Comparison of ENCODE assay signal across 10 cellular contexts in genomic region chr18:79460445-79461300, GRCh38.
DNase-seq lines count a peak whose midpoint lies in the region; ATAC-seq and TF ChIP-seq lines count a peak whose summit lies in the region.
"Had no signal": no experiment of that assay in that cellular context is flagged by ENCODE, and none has a peak within 500 bp of the region (broad histone marks: within the 10 kb centered on the region; RNA-seq: fewer than 3 reads in every experiment).

No MANE protein-coding gene starts in this region.

- no peaks in the 10 kb centered on the region for H3K9me3 Mint-ChIP-seq in activated B cell treated with CpG ODN at 0.5 μM for 24 hours
- no peaks in the 10 kb centered on the region for H3K9me3 Mint-ChIP-seq in activated CD4-positive, alpha-beta memory T cell treated with anti-CD3 and anti-CD28 coated beads, Interleukin-2, amount 10 ng/mL, durations not matched to agents 7 days and 5 days
- H3K9me3 Mint-ChIP-seq: activated T-cell treated with anti-CD3 and anti-CD28 coated beads, Interleukin-2, amount 50 U/mL, for 72 hours had no signal

- peak overlapping the region; percentile 97 for H3K27ac Mint-ChIP-seq in activated B cell treated with CpG ODN at 0.5 μM for 24 hours
- no peak overlapping the region for H3K27ac Mint-ChIP-seq in activated CD4-positive, alpha-beta memory T cell treated with anti-CD3 and anti-CD28 coated beads, Interleukin-2, amount 10 ng/mL, durations not matched to agents 7 days and 5 days

- TF ChIP-seq POLR2A in body of pancreas (IDR thresholded peaks at IDR 0.05) = no peak

- H3K27me3 ChIP-seq in body of pancreas = no peaks in the 10 kb centered on the region

- WGBS in body of pancreas, 2 donors = 85 to 91% methylated on average over 18 to 23 of the region's 33 CpGs

- no peaks in the 10 kb centered on the region for H3K36me3 ChIP-seq in body of pancreas (replicated peaks in 1 of 2; ENCODE audit: insufficient read depth in 1 of 2, low read depth in 2 of 2)

- ATAC-seq in GM19035 (IDR thresholded peaks at IDR 0.05; ENCODE audit: unreplicated experiment) (peak; percentile 80), HG03025 (IDR thresholded peaks at IDR 0.05; ENCODE audit: low FRiP score, unreplicated experiment) (peak; percentile 71), activated B cell treated with CpG ODN at 0.5 μM for 24 hours (ENCODE audit: low read depth) (peak; percentile 77), body of pancreas (no peak)
- ATAC-seq: activated T-cell treated with anti-CD3 and anti-CD28 coated beads, Interleukin-2, amount 50 U/mL, for 72 hours had no signal

- H3K36me3 Mint-ChIP-seq in activated B cell treated with CpG ODN at 0.5 μM for 24 hours (ENCODE audit: low read depth) = peaks cover 48% of the 10 kb centered on the region
- peaks cover 5% of the 10 kb centered on the region for H3K36me3 Mint-ChIP-seq in activated CD4-positive, alpha-beta memory T cell treated with anti-CD3 and anti-CD28 coated beads, Interleukin-2, amount 10 ng/mL, durations not matched to agents 7 days and 5 days (ENCODE audit: low read depth)

- DNase-seq in AG10803 (ENCODE audit: low read depth) (peak; percentile 11), activated B cell treated with CpG ODN at 0.5 μM for 24 hours (peak; percentile 50), body of pancreas (no peak), C1 segment of cervical spinal cord (lab: John Stamatoyannopoulos, UW) (no peak), cerebellar cortex (ENCODE audit: low spot score) (no peak)
- DNase-seq in activated CD4-positive, alpha-beta memory T cell treated with anti-CD3 and anti-CD28 coated beads, Interleukin-2, amount 10 ng/mL, durations not matched to agents 7 days and 5 days = no peak
- DNase-seq: activated T-cell treated with anti-CD3 and anti-CD28 coated beads, Interleukin-2, amount 50 U/mL, for 72 hours had no signal

- no peaks in the 10 kb centered on the region for H3K27me3 Mint-ChIP-seq in activated B cell treated with CpG ODN at 0.5 μM for 24 hours
- H3K27me3 Mint-ChIP-seq in activated CD4-positive, alpha-beta memory T cell treated with anti-CD3 and anti-CD28 coated beads, Interleukin-2, amount 10 ng/mL, durations not matched to agents 7 days and 5 days = no peaks in the 10 kb centered on the region

- peaks cover 66% of the 10 kb centered on the region for H3K4me1 Mint-ChIP-seq in activated B cell treated with CpG ODN at 0.5 μM for 24 hours
- peaks cover 8% of the 10 kb centered on the region for H3K4me1 Mint-ChIP-seq in activated CD4-positive, alpha-beta memory T cell treated with anti-CD3 and anti-CD28 coated beads, Interleukin-2, amount 10 ng/mL, durations not matched to agents 7 days and 5 days

- POLR2A ChIA-PET in activated B cell treated with CpG ODN at 0.5 μM for 24 hours (lab: Charles Lee) = interaction anchor here (0.6 to 2.9 kb wide), 5 partner anchors 25 to 63 kb away, joined by 3 to 9 read pairs (median 5); no protein-coding TSS in a partner anchor
- POLR2A ChIA-PET in activated CD4-positive, alpha-beta memory T cell treated with anti-CD3 and anti-CD28 coated beads, Interleukin-2, amount 10 ng/mL, durations not matched to agents 7 days and 5 days (lab: Charles Lee) = no interaction called here

- no peak overlapping the region for H3K4me3 ChIP-seq in AG10803 (ENCODE audit: low read length)
- H3K4me3 ChIP-seq in body of pancreas = no peak overlapping the region

- H3K9me3 ChIP-seq in body of pancreas = no peaks in the 10 kb centered on the region

- peaks cover 16% of the 10 kb centered on the region for H3K4me1 ChIP-seq in body of pancreas

- intact Hi-C loops in activated B cell treated with CpG ODN at 0.5 μM for 24 hours (cut with micrococcal nuclease) = loop anchor here (1.0 to 2.0 kb wide), 9 partner anchors 17 to 218 kb away; partner anchors contain the start of gene CTDP1
- intact Hi-C loops in body of pancreas (cut with DNase I) = no loop called here

- no peak for TF ChIP-seq CTCF in AG10803 (conservative IDR thresholded peaks at IDR 0.05; ENCODE audit: low read length)
- TF ChIP-seq CTCF in activated B cell treated with CpG ODN at 0.5 μM for 24 hours (IDR thresholded peaks at IDR 0.05) = no peak
- TF ChIP-seq CTCF in body of pancreas (IDR thresholded peaks at IDR 0.05) = no peak

- CTCF ChIA-PET in activated B cell treated with CpG ODN at 0.5 μM for 24 hours (lab: Charles Lee) = no interaction called here
- CTCF ChIA-PET in activated CD4-positive, alpha-beta memory T cell treated with anti-CD3 and anti-CD28 coated beads, Interleukin-2, amount 10 ng/mL, durations not matched to agents 7 days and 5 days (lab: Charles Lee) = no interaction called here

- peak overlapping the region; percentile 81 for H3K4me3 Mint-ChIP-seq in activated B cell treated with CpG ODN at 0.5 μM for 24 hours
- H3K4me3 Mint-ChIP-seq in activated CD4-positive, alpha-beta memory T cell treated with anti-CD3 and anti-CD28 coated beads, Interleukin-2, amount 10 ng/mL, durations not matched to agents 7 days and 5 days = no peak overlapping the region
- H3K4me3 Mint-ChIP-seq: activated T-cell treated with anti-CD3 and anti-CD28 coated beads, Interleukin-2, amount 50 U/mL, for 72 hours had no signal

- no peak overlapping the region for H3K27ac ChIP-seq in body of pancreas
- H3K27ac ChIP-seq: C4-2B had no signal

Comparison
In these comparisons a context has a peak if more than half of its experiments do, and no peak if none do; other contexts are left out.
1. DNase-seq: peak in AG10803 (single experiment) and activated B cell treated with CpG ODN at 0.5 μM for 24 hours (single experiment); none in body of pancreas (0 of 4), activated CD4-positive, alpha-beta memory T cell treated with anti-CD3 and anti-CD28 coated beads, Interleukin-2, amount 10 ng/mL, durations not matched to agents 7 days and 5 days (single experiment), C1 segment of cervical spinal cord (0 of 14) and cerebellar cortex (single experiment).